In the genomic region with DNA sequence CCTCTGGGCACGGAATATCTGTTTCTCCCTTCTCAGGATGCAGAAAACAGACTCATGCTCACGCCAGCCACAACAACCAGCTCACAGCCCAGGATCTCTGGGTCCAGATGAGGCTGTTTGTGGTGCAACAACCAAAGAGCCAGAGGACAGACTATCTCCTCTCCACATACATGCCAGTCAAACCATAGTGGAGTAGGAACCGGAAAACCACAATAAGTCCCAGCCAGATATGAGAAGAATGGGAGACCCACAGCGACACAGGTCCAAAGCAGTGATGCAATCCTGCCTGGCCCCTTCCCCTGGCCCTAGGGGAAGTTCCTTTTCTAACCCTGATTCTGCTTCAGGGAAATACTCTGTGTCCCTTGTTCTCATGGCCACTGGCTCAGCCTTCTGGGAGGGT, we compare ENCODE assay signal across 1 cellular context.
A peak's percentile ranks its signal among the peaks of the same experiment; 100 is the strongest.
TF ChIP-seq lines count a peak whose summit lies in the region.

No MANE protein-coding gene starts in this region.

TF ChIP-seq in K562, 482 proteins besides CTCF, POLR2A, EP300 and RAD21 (continued from another document and continues in another):
- TF ChIP-seq, protein P1, sequence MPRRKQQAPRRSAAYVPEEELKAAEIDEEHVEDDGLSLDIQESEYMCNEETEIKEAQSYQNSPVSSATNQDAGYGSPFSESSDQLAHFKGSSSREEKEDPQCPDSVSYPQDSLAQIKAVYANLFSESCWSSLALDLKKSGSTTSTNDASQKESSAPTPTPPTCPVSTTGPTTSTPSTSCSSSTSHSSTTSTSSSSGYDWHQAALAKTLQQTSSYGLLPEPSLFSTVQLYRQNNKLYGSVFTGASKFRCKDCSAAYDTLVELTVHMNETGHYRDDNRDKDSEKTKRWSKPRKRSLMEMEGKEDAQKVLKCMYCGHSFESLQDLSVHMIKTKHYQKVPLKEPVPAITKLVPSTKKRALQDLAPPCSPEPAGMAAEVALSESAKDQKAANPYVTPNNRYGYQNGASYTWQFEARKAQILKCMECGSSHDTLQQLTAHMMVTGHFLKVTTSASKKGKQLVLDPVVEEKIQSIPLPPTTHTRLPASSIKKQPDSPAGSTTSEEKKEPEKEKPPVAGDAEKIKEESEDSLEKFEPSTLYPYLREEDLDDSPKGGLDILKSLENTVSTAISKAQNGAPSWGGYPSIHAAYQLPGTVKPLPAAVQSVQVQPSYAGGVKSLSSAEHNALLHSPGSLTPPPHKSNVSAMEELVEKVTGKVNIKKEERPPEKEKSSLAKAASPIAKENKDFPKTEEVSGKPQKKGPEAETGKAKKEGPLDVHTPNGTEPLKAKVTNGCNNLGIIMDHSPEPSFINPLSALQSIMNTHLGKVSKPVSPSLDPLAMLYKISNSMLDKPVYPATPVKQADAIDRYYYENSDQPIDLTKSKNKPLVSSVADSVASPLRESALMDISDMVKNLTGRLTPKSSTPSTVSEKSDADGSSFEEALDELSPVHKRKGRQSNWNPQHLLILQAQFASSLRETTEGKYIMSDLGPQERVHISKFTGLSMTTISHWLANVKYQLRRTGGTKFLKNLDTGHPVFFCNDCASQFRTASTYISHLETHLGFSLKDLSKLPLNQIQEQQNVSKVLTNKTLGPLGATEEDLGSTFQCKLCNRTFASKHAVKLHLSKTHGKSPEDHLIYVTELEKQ (CRISPR knock-in tag; IDR thresholded peaks at IDR 0.05): no peak
- TF ChIP-seq SLC30A9 (CRISPR knock-in tag; IDR thresholded peaks at IDR 0.05) (no peak), HMG20B (CRISPR knock-in tag; IDR thresholded peaks at IDR 0.05) (no peak), NR3C1 (CRISPR knock-in tag; IDR thresholded peaks at IDR 0.05) (no peak), RBM34 (IDR thresholded peaks at IDR 0.05; ENCODE audit: borderline replicate concordance, insufficient read depth, low read length) (no peak), ERF (CRISPR knock-in tag; IDR thresholded peaks at IDR 0.05) (no peak), ESRRA (IDR thresholded peaks at IDR 0.05; ENCODE audit: borderline replicate concordance, low read depth) (peak; percentile 79; the same call in 1 of the 2 replicates), ZNF146 (CRISPR knock-in tag; IDR thresholded peaks at IDR 0.05; ENCODE audit: unreplicated experiment) (no peak), ZNF239 (CRISPR knock-in tag; IDR thresholded peaks at IDR 0.05) (no peak), ZNF140 (CRISPR knock-in tag; IDR thresholded peaks at IDR 0.05) (no peak), ZNF316 (IDR thresholded peaks at IDR 0.05) (no peak), FUS (optimal IDR thresholded peaks at IDR 0.05; ENCODE audit: low read depth, low read length) (no peak), FOXA3 (CRISPR knock-in tag; conservative IDR thresholded peaks at IDR 0.05 in 1 of 2, IDR thresholded peaks at IDR 0.05 in 1 of 2) (no peak), TRIM24 (IDR thresholded peaks at IDR 0.05) (peak; percentile 85 to 90), POU5F1 (IDR thresholded peaks at IDR 0.05; ENCODE audit: borderline replicate concordance, low read depth, low read length, partially characterized antibody) (no peak), CTBP1 (IDR thresholded peaks at IDR 0.05; ENCODE audit: borderline replicate concordance) (peak; percentile 62; the same call in 1 of the 2 replicates), RBFOX2 (IDR thresholded peaks at IDR 0.05; ENCODE audit: low read depth, low read length) (no peak), JUNB (CRISPR knock-in tag; conservative IDR thresholded peaks at IDR 0.05) (no peak), PRMT5 (CRISPR knock-in tag; IDR thresholded peaks at IDR 0.05) (no peak), HNRNPUL1 (IDR thresholded peaks at IDR 0.05; ENCODE audit: low read length) (no peak), PHF21A (IDR thresholded peaks at IDR 0.05; ENCODE audit: borderline replicate concordance, low read depth) (no peak), GABPB1 (CRISPR knock-in tag; IDR thresholded peaks at IDR 0.05) (peak; percentile 63; the same call in 1 of the 2 replicates), KLF16 (IDR thresholded peaks at IDR 0.05) (peak; percentile 85), ZNF263 (CRISPR knock-in tag; IDR thresholded peaks at IDR 0.05; ENCODE audit: borderline replicate concordance) (no peak)
- TF ChIP-seq, protein P2, sequence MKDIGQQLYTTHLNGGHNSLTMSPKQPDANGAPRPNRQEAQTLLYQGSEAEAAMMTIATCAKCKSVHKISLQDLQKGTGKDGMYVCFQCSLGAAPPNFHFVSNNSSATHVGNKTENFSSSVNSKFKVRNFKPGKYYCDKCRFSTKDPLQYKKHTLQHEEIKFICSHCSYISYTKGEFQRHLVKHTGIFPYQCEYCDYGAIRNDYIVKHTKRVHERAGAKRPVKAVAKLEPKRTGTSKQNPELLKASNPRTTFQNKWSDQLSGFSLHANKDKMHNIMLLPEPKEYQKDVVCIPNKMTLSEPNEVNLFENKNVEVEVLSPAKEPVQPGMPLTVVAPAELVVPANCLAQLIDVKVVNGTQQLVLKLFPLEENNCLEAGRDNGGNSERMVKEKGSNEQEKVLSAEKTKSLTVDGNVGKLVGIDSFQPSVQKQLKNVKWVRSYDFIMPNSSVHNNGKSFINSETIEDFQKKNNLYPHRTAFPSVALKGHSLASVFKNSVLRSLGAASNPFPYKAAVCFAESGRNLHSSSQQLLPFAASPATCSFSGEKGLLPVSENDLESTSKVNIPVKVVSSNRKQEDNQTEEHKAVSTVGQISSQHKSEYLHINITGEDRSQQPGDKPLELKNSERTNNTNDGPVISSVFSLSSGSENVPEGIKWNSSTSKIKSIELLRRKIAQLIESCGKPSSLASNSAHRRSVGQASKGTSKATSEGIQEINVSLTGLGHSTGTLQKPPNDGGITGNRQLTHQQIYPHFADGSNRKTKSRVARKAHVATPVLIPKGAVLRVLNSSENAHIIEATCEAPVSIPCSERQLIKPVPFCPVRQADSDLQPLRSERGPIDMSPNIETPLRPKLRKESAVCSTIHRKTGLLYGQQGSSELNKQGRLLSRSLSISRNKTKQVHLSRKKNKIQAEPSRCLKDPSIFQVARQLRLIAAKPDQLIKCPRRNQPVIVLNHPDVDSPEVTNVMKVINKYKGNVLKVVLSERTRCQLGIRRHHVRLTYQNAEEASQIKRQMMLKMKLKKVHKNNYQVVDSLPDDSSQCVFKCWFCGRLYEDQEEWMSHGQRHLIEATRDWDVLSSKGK (CRISPR knock-in tag; IDR thresholded peaks at IDR 0.05): no peak
- TF ChIP-seq, protein P3, sequence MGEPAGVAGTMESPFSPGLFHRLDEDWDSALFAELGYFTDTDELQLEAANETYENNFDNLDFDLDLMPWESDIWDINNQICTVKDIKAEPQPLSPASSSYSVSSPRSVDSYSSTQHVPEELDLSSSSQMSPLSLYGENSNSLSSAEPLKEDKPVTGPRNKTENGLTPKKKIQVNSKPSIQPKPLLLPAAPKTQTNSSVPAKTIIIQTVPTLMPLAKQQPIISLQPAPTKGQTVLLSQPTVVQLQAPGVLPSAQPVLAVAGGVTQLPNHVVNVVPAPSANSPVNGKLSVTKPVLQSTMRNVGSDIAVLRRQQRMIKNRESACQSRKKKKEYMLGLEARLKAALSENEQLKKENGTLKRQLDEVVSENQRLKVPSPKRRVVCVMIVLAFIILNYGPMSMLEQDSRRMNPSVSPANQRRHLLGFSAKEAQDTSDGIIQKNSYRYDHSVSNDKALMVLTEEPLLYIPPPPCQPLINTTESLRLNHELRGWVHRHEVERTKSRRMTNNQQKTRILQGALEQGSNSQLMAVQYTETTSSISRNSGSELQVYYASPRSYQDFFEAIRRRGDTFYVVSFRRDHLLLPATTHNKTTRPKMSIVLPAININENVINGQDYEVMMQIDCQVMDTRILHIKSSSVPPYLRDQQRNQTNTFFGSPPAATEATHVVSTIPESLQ (CRISPR knock-in tag; IDR thresholded peaks at IDR 0.05): no peak
- TF ChIP-seq, protein P4, sequence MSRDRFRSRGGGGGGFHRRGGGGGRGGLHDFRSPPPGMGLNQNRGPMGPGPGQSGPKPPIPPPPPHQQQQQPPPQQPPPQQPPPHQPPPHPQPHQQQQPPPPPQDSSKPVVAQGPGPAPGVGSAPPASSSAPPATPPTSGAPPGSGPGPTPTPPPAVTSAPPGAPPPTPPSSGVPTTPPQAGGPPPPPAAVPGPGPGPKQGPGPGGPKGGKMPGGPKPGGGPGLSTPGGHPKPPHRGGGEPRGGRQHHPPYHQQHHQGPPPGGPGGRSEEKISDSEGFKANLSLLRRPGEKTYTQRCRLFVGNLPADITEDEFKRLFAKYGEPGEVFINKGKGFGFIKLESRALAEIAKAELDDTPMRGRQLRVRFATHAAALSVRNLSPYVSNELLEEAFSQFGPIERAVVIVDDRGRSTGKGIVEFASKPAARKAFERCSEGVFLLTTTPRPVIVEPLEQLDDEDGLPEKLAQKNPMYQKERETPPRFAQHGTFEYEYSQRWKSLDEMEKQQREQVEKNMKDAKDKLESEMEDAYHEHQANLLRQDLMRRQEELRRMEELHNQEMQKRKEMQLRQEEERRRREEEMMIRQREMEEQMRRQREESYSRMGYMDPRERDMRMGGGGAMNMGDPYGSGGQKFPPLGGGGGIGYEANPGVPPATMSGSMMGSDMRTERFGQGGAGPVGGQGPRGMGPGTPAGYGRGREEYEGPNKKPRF (IDR thresholded peaks at IDR 0.05; ENCODE audit: low read depth, low read length): no peak
- TF ChIP-seq, protein P5, sequence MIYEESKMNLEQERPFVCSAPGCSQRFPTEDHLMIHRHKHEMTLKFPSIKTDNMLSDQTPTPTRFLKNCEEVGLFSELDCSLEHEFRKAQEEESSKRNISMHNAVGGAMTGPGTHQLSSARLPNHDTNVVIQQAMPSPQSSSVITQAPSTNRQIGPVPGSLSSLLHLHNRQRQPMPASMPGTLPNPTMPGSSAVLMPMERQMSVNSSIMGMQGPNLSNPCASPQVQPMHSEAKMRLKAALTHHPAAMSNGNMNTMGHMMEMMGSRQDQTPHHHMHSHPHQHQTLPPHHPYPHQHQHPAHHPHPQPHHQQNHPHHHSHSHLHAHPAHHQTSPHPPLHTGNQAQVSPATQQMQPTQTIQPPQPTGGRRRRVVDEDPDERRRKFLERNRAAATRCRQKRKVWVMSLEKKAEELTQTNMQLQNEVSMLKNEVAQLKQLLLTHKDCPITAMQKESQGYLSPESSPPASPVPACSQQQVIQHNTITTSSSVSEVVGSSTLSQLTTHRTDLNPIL (CRISPR knock-in tag; IDR thresholded peaks at IDR 0.05): no peak
- TF ChIP-seq, protein P6, sequence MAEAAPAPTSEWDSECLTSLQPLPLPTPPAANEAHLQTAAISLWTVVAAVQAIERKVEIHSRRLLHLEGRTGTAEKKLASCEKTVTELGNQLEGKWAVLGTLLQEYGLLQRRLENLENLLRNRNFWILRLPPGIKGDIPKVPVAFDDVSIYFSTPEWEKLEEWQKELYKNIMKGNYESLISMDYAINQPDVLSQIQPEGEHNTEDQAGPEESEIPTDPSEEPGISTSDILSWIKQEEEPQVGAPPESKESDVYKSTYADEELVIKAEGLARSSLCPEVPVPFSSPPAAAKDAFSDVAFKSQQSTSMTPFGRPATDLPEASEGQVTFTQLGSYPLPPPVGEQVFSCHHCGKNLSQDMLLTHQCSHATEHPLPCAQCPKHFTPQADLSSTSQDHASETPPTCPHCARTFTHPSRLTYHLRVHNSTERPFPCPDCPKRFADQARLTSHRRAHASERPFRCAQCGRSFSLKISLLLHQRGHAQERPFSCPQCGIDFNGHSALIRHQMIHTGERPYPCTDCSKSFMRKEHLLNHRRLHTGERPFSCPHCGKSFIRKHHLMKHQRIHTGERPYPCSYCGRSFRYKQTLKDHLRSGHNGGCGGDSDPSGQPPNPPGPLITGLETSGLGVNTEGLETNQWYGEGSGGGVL (CRISPR knock-in tag; IDR thresholded peaks at IDR 0.05): no peak
- TF ChIP-seq, protein P7, sequence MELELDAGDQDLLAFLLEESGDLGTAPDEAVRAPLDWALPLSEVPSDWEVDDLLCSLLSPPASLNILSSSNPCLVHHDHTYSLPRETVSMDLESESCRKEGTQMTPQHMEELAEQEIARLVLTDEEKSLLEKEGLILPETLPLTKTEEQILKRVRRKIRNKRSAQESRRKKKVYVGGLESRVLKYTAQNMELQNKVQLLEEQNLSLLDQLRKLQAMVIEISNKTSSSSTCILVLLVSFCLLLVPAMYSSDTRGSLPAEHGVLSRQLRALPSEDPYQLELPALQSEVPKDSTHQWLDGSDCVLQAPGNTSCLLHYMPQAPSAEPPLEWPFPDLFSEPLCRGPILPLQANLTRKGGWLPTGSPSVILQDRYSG (tag; conservative IDR thresholded peaks at IDR 0.05; ENCODE audit: low read depth): no peak
- TF ChIP-seq, protein P8, sequence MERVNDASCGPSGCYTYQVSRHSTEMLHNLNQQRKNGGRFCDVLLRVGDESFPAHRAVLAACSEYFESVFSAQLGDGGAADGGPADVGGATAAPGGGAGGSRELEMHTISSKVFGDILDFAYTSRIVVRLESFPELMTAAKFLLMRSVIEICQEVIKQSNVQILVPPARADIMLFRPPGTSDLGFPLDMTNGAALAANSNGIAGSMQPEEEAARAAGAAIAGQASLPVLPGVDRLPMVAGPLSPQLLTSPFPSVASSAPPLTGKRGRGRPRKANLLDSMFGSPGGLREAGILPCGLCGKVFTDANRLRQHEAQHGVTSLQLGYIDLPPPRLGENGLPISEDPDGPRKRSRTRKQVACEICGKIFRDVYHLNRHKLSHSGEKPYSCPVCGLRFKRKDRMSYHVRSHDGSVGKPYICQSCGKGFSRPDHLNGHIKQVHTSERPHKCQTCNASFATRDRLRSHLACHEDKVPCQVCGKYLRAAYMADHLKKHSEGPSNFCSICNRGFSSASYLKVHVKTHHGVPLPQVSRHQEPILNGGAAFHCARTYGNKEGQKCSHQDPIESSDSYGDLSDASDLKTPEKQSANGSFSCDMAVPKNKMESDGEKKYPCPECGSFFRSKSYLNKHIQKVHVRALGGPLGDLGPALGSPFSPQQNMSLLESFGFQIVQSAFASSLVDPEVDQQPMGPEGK (CRISPR knock-in tag; IDR thresholded peaks at IDR 0.05; ENCODE audit: borderline replicate concordance): no peak
- TF ChIP-seq, protein P9, sequence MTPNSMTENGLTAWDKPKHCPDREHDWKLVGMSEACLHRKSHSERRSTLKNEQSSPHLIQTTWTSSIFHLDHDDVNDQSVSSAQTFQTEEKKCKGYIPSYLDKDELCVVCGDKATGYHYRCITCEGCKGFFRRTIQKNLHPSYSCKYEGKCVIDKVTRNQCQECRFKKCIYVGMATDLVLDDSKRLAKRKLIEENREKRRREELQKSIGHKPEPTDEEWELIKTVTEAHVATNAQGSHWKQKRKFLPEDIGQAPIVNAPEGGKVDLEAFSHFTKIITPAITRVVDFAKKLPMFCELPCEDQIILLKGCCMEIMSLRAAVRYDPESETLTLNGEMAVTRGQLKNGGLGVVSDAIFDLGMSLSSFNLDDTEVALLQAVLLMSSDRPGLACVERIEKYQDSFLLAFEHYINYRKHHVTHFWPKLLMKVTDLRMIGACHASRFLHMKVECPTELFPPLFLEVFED (CRISPR knock-in tag; conservative IDR thresholded peaks at IDR 0.05): no peak
- TF ChIP-seq, protein P10, sequence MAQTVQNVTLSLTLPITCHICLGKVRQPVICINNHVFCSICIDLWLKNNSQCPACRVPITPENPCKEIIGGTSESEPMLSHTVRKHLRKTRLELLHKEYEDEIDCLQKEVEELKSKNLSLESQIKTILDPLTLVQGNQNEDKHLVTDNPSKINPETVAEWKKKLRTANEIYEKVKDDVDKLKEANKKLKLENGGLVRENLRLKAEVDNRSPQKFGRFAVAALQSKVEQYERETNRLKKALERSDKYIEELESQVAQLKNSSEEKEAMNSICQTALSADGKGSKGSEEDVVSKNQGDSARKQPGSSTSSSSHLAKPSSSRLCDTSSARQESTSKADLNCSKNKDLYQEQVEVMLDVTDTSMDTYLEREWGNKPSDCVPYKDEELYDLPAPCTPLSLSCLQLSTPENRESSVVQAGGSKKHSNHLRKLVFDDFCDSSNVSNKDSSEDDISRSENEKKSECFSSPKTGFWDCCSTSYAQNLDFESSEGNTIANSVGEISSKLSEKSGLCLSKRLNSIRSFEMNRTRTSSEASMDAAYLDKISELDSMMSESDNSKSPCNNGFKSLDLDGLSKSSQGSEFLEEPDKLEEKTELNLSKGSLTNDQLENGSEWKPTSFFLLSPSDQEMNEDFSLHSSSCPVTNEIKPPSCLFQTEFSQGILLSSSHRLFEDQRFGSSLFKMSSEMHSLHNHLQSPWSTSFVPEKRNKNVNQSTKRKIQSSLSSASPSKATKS (CRISPR knock-in tag; IDR thresholded peaks at IDR 0.05): no peak
